23 cellular contexts compared by ENCODE assay signal in genomic region chr10:110698340-110698739, GRCh38. TPM values are rescaled to one million over a fixed set of nuclear protein-coding genes. Genes with fewer than 3 reads are reported as not detected.
DNase-seq lines count a peak whose midpoint lies in the region; ATAC-seq and TF ChIP-seq lines count a peak whose summit lies in the region.
"Had no signal": no experiment of that assay in that cellular context is flagged by ENCODE, and none has a peak within 500 bp of the region (broad histone marks: within the 10 kb centered on the region; RNA-seq: fewer than 3 reads in every experiment).

No MANE protein-coding gene starts in this region.

- intact Hi-C loops in Right ventricle myocardium inferior (cut with DNase I), result loop anchor here (1.0 kb wide), 1 partner anchor 13 kb away; no protein-coding TSS in a partner anchor
- intact Hi-C loops in cardiac septum (cut with DNase I), result loop anchor here (2.0 kb wide), 1 partner anchor 66 kb away; no protein-coding TSS in a partner anchor
- intact Hi-C loops in right cardiac atrium (cut with DNase I), result no loop called here
- intact Hi-C loops in sigmoid colon (cut with DNase I), result loop anchor here (5.0 kb wide), 1 partner anchor 56 kb away; the partner anchor contains the start of gene RBM20
- intact Hi-C loops in CD4-positive, alpha-beta memory T cell (cut with micrococcal nuclease), result no loop called here

- in situ Hi-C loops in HAP-1 (cut with MboI; ENCODE audit: low sequenced_read_pairs), result no loop called here

- CTCF ChIA-PET in CD4-positive, alpha-beta memory T cell (lab: Charles Lee; ENCODE audit: partially characterized antibody), result interaction anchor here (1.0 kb wide), 1 partner anchor 9 kb away, joined by 4 read pairs; no protein-coding TSS in a partner anchor

- 63% methylated on average over 5 of the region's 5 CpGs for WGBS in right cardiac atrium
- WGBS in sigmoid colon, 2 donors, result 68% methylated on average over 5 of the region's 5 CpGs

- H3K4me1 ChIP-seq in right cardiac atrium (ENCODE audit: control insufficient read depth, insufficient read depth, low read length), result peaks cover 6% of the 10 kb centered on the region
- peaks cover 0 to 41% (median 35%) of the 10 kb centered on the region in 4 donors for H3K4me1 ChIP-seq in sigmoid colon
- H3K4me1 ChIP-seq in HAP-1, result peaks cover 11% of the 10 kb centered on the region
- no peaks in the 10 kb centered on the region for H3K4me1 ChIP-seq in CD4-positive, alpha-beta memory T cell (ENCODE audit: insufficient read depth, low read length)
- H3K4me1 ChIP-seq: Peyer's patch had no signal

- H3K27ac ChIP-seq in right cardiac atrium (ENCODE audit: low read length) (peak overlapping the region; percentile 73), sigmoid colon (peak overlapping the region in 3 of 4 donors; percentile 68 to 79 (median 78))
- H3K27ac ChIP-seq in CD4-positive, alpha-beta memory T cell (ENCODE audit: low read depth, low read length), result no peak overlapping the region
- H3K27ac ChIP-seq: Peyer's patch, SJSA1 had no signal

- H3K9me3 ChIP-seq in right cardiac atrium (ENCODE audit: control insufficient read depth, low read length), result no peaks in the 10 kb centered on the region
- H3K9me3 ChIP-seq in sigmoid colon, result no peaks in the 10 kb centered on the region
- H3K9me3 ChIP-seq in HAP-1, result no peaks in the 10 kb centered on the region
- no peaks in the 10 kb centered on the region for H3K9me3 ChIP-seq in CD4-positive, alpha-beta memory T cell (ENCODE audit: control insufficient read depth in 1 of 2, low read length in 2 of 2)
- H3K9me3 ChIP-seq: Peyer's patch, SJSA1 had no signal

- H3K27me3 ChIP-seq in right cardiac atrium (ENCODE audit: control insufficient read depth, insufficient read depth) (no peaks in the 10 kb centered on the region), sigmoid colon (no peaks in the 10 kb centered on the region), HAP-1 (ENCODE audit: low read depth) (no peaks in the 10 kb centered on the region)
- no peaks in the 10 kb centered on the region for H3K27me3 ChIP-seq in CD4-positive, alpha-beta memory T cell (ENCODE audit: insufficient read depth, low read length)
- H3K27me3 ChIP-seq: Peyer's patch, SJSA1 had no signal

- DNase-seq in Right ventricle myocardium inferior (ENCODE audit: missing footprints) (no peak), cardiac septum (ENCODE audit: low spot score) (no peak), right cardiac atrium (peak in 1 of 3 donors; percentile 42), sigmoid colon (no peak), HAP-1 (ENCODE audit: low spot score in 2 of 2) (no peak)
- DNase-seq in CD4-positive, alpha-beta memory T cell, result no peak
- no peak for DNase-seq in activated CD4-positive, alpha-beta T cell treated with anti-CD3 and anti-CD28 coated beads, Interleukin-2, amount 50 U/mL, for 4 hours
- DNase-seq: 8988T; AML-193; C1 segment of cervical spinal cord; Calu3; CD8-positive, alpha-beta memory T cell; DMS153; KG1; NCI-H1092; NCI-H1436 treated with DMSO at 0.1 percent for 48 hours; NCI-H1930; NCI-H226; NCI-H510A treated with DMSO at 0.1 percent for 48 hours; NCI-H748 treated with DMSO at 0.1 percent for 48 hours; Peyer's patch had no signal

- H3K4me3 Mint-ChIP-seq in CD4-positive, alpha-beta memory T cell, result no peak overlapping the region
- H3K4me3 Mint-ChIP-seq: CD8-positive, alpha-beta memory T cell had no signal

- peaks cover 0 to 2% (median 1%) of the 10 kb centered on the region in 8 donors for H3K9me3 Mint-ChIP-seq in CD4-positive, alpha-beta memory T cell

- no peak overlapping the region for H3K27ac Mint-ChIP-seq in CD4-positive, alpha-beta memory T cell
- H3K27ac Mint-ChIP-seq: CD8-positive, alpha-beta memory T cell had no signal

- TF ChIP-seq CTCF in sigmoid colon (IDR thresholded peaks at IDR 0.05), result no peak

- H3K4me3 ChIP-seq in right cardiac atrium (ENCODE audit: low read length) (no peak overlapping the region), sigmoid colon (no peak overlapping the region), HAP-1 (no peak overlapping the region)
- H3K4me3 ChIP-seq in CD4-positive, alpha-beta memory T cell (ENCODE audit: low read length in 2 of 2), result no peak overlapping the region
- H3K4me3 ChIP-seq: Peyer's patch, SJSA1 had no signal

- H3K36me3 Mint-ChIP-seq in CD4-positive, alpha-beta memory T cell, result peaks cover 0 to 3% of the 10 kb centered on the region in 2 donors

- POLR2A ChIA-PET in CD4-positive, alpha-beta memory T cell (lab: Charles Lee; ENCODE audit: partially characterized antibody), result no interaction called here

- H3K27me3 Mint-ChIP-seq in CD4-positive, alpha-beta memory T cell, result peaks cover 0 to 2% of the 10 kb centered on the region in 2 donors

- TF ChIP-seq EP300 in sigmoid colon (IDR thresholded peaks at IDR 0.05), result no peak

- H3K4me1 Mint-ChIP-seq in CD4-positive, alpha-beta memory T cell, result no peaks in the 10 kb centered on the region
- H3K4me1 Mint-ChIP-seq: CD8-positive, alpha-beta memory T cell had no signal

- no peaks in the 10 kb centered on the region for H3K36me3 ChIP-seq in sigmoid colon
- H3K36me3 ChIP-seq in HAP-1 (replicated peaks), result no peaks in the 10 kb centered on the region
- H3K36me3 ChIP-seq in CD4-positive, alpha-beta memory T cell (ENCODE audit: insufficient read depth, low read length), result no peaks in the 10 kb centered on the region
- H3K36me3 ChIP-seq: Peyer's patch had no signal

- ATAC-seq in Right ventricle myocardium inferior (peak; percentile 53), right cardiac atrium (peak; percentile 38 to 40), GM19351 (IDR thresholded peaks at IDR 0.05; ENCODE audit: unreplicated experiment) (no peak)

- no peak for TF ChIP-seq POLR2A in sigmoid colon (IDR thresholded peaks at IDR 0.05)

RNA-seq across cellular contexts. Expression of gene RBM20, which starts 54.2 kb away (rescaled TPM):
- total RNA-seq in Right ventricle myocardium inferior (103 TPM), cardiac septum (105 TPM), right cardiac atrium (10 to 100 TPM; 51.5 to 92.0 (median 74.2) TPM), sigmoid colon (1 to 10 TPM; 4.9 to 7.8 (median 6.0) TPM)
- polyA plus RNA-seq in right cardiac atrium (34.3 TPM), sigmoid colon (under 1 TPM in 2 of 3 donors, not detected in 1; 0.23 to 0.64 TPM)
- not detected for total RNA-seq in CD4-positive, alpha-beta memory T cell
- polyA plus RNA-seq in CD4-positive, alpha-beta memory T cell, result under 1 TPM in 1 of 2 donors, not detected in 1; 0.03 TPM
- total RNA-seq: Calu3 had no signal
- polyA plus RNA-seq: CD8-positive, alpha-beta memory T cell had no signal

Comparison
In these comparisons a context has a peak if more than half of its experiments do, and no peak if none do; other contexts are left out.
1. intact Hi-C loops: an anchor here in Right ventricle myocardium inferior (1.0 kb wide), cardiac septum (2.0 kb wide) and sigmoid colon (5.0 kb wide); none called in right cardiac atrium and CD4-positive, alpha-beta memory T cell.
2. RNA of gene RBM20, which starts 54.2 kb away (total RNA-seq): 105 TPM in cardiac septum (single experiment), 103 TPM in Right ventricle myocardium inferior (single experiment) and 51.5 to 92.0 TPM in right cardiac atrium; 4.9 to 7.8 TPM in sigmoid colon and not detected in CD4-positive, alpha-beta memory T cell; every median in the first group is over 4 times any median in the second.